In the genomic region with DNA sequence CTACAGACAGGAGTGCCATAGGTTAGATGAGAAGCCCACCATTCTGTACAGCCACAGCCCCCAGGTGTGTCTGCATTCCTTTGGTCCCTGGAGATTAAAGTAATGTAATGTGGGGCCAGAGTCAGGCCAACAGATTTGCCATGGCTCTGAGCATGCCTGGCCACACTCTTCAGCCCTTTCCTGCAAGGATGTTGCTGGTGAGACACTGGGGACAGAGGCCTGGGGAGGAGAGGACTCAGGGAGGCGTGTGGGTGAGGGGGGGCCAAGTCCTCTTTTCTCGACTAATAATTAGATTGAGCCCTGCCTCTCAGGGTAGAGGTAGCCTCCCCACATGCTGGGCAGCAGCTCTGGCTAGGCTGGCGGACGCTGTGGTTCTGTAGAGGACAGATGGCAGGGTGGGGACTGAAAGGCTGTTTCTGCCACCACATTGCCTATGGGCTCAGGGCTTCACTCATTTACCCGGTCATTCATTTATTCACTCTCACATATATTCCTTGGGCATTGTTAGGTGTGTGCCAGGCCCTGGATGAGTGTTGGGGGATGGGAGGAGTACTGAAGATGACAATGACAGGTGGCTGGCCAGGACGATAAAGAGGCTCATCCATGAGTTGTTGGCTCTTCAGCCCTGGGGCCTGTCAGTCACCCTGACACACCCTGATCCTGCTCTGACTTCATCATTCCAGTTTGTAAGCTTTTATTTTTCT, we compare ENCODE assay signal across 2 cellular contexts.
TF ChIP-seq lines count a peak whose summit lies in the region.

No MANE protein-coding gene starts in this region.

TF ChIP-seq in WTC11, 78 proteins besides CTCF, POLR2A, EP300 and RAD21:
- TF ChIP-seq TEAD1 (CRISPR knock-in tag; IDR thresholded peaks at IDR 0.05), result no peak

TF ChIP-seq in HepG2, 621 proteins besides CTCF, POLR2A, EP300 and RAD21:
- TF ChIP-seq FLYWCH1 (CRISPR knock-in tag; IDR thresholded peaks at IDR 0.05) (no peak), ZNF670 (CRISPR knock-in tag; IDR thresholded peaks at IDR 0.05; ENCODE audit: borderline replicate concordance) (no peak), SMC3 (IDR thresholded peaks at IDR 0.05; ENCODE audit: low read length) (no peak), ELF1 (CRISPR knock-in tag; IDR thresholded peaks at IDR 0.05) (no peak), SP1 (IDR thresholded peaks at IDR 0.05) (no peak), SP1 (CRISPR knock-in tag; IDR thresholded peaks at IDR 0.05) (no peak), U2AF1 (optimal IDR thresholded peaks at IDR 0.05; ENCODE audit: low read depth, low read length) (no peak)
- TF ChIP-seq, protein P1, sequence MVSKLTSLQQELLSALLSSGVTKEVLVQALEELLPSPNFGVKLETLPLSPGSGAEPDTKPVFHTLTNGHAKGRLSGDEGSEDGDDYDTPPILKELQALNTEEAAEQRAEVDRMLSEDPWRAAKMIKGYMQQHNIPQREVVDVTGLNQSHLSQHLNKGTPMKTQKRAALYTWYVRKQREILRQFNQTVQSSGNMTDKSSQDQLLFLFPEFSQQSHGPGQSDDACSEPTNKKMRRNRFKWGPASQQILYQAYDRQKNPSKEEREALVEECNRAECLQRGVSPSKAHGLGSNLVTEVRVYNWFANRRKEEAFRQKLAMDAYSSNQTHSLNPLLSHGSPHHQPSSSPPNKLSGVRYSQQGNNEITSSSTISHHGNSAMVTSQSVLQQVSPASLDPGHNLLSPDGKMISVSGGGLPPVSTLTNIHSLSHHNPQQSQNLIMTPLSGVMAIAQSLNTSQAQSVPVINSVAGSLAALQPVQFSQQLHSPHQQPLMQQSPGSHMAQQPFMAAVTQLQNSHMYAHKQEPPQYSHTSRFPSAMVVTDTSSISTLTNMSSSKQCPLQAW (CRISPR knock-in tag; IDR thresholded peaks at IDR 0.05), result no peak
